Comparison of ENCODE assay signal across 8 cellular contexts in genomic region chr10:79067241-79068202, GRCh38. TPM values are rescaled to one million over a fixed set of nuclear protein-coding genes. Genes with fewer than 3 reads are reported as not detected.
DNase-seq lines count a peak whose midpoint lies in the region; FAIRE-seq and TF ChIP-seq lines count a peak whose summit lies in the region.

No MANE protein-coding gene starts in this region.

- H3K27ac Mint-ChIP-seq in activated naive CD4-positive, alpha-beta T cell treated with anti-CD3 and anti-CD28 coated beads for 36 hours = no peak overlapping the region
- H3K27ac Mint-ChIP-seq in neural crest cell (ENCODE audit: unreplicated experiment) = peak overlapping the region; percentile 69
- peak overlapping the region; percentile 53 for H3K27ac Mint-ChIP-seq in stimulated activated naive CD8-positive, alpha-beta T cell treated with anti-CD3 and anti-CD28 coated beads, Interleukin-15, Interleukin-2, amounts not matched to agents 100 ng/mL and 50 ng/mL, for 24 hours

- H3K36me3 Mint-ChIP-seq in activated naive CD4-positive, alpha-beta T cell treated with anti-CD3 and anti-CD28 coated beads for 36 hours (ENCODE audit: low read depth) = no peaks in the 10 kb centered on the region
- H3K36me3 Mint-ChIP-seq in neural crest cell (ENCODE audit: low read depth) = no peaks in the 10 kb centered on the region
- H3K36me3 Mint-ChIP-seq in stimulated activated naive CD8-positive, alpha-beta T cell treated with anti-CD3 and anti-CD28 coated beads, Interleukin-15, Interleukin-2, amounts not matched to agents 100 ng/mL and 50 ng/mL, for 24 hours (ENCODE audit: low read depth) = no peaks in the 10 kb centered on the region

- intact Hi-C loops in activated naive CD4-positive, alpha-beta T cell treated with anti-CD3 and anti-CD28 coated beads for 36 hours (cut with micrococcal nuclease) = loop anchor here (1.0 to 5.0 kb wide), 12 partner anchors 19 to 1035 kb away; partner anchors contain the start of gene RPS24

- TF ChIP-seq CTCF in neural crest cell (conservative IDR thresholded peaks at IDR 0.05) = no peak

- no peaks in the 10 kb centered on the region for H3K36me3 ChIP-seq in KOPT-K1 (ENCODE audit: insufficient read depth, low read length)

- no peaks in the 10 kb centered on the region for H3K9me3 ChIP-seq in KOPT-K1 (ENCODE audit: insufficient read depth, low read length, poor library complexity, severe bottlenecking)

- peaks cover 36% of the 10 kb centered on the region for H3K4me1 Mint-ChIP-seq in activated naive CD4-positive, alpha-beta T cell treated with anti-CD3 and anti-CD28 coated beads for 36 hours (ENCODE audit: low read depth)
- H3K4me1 Mint-ChIP-seq in neural crest cell = peaks cover 40% of the 10 kb centered on the region
- H3K4me1 Mint-ChIP-seq in stimulated activated naive CD8-positive, alpha-beta T cell treated with anti-CD3 and anti-CD28 coated beads, Interleukin-15, Interleukin-2, amounts not matched to agents 100 ng/mL and 50 ng/mL, for 24 hours (ENCODE audit: low read depth) = peaks cover 47% of the 10 kb centered on the region

- CTCF ChIA-PET in activated naive CD4-positive, alpha-beta T cell treated with anti-CD3 and anti-CD28 coated beads for 36 hours (lab: Charles Lee) = interaction anchor here (0.6 to 1.3 kb wide), 4 partner anchors 8 to 367 kb away, joined by 3 to 4 read pairs (median 3); no protein-coding TSS in a partner anchor

- peak; percentile 55 for DNase-seq in DMS114 treated with DMSO at 0.1 percent for 48 hours (lab: John Stamatoyannopoulos, UW; ENCODE audit: unreplicated experiment)
- peak; percentile 72 for DNase-seq in SK-MEL-5 (ENCODE audit: low read depth, low spot score)
- DNase-seq in activated naive CD4-positive, alpha-beta T cell treated with anti-CD3 and anti-CD28 coated beads for 36 hours = peak; percentile 83
- DNase-seq in frontal cortex (ENCODE audit: low spot score in 2 of 2) = peak; percentile 87
- peak; percentile 94 for DNase-seq in neural crest cell (ENCODE audit: low read depth, low spot score)
- DNase-seq in cortex of kidney (lab: John Stamatoyannopoulos, UW) = no peak

- peaks cover 5% of the 10 kb centered on the region for H3K27me3 Mint-ChIP-seq in activated naive CD4-positive, alpha-beta T cell treated with anti-CD3 and anti-CD28 coated beads for 36 hours (ENCODE audit: low read depth)
- peaks cover 5% of the 10 kb centered on the region for H3K27me3 Mint-ChIP-seq in neural crest cell (ENCODE audit: low read depth)
- peaks cover 3% of the 10 kb centered on the region for H3K27me3 Mint-ChIP-seq in stimulated activated naive CD8-positive, alpha-beta T cell treated with anti-CD3 and anti-CD28 coated beads, Interleukin-15, Interleukin-2, amounts not matched to agents 100 ng/mL and 50 ng/mL, for 24 hours

- H3K9me3 Mint-ChIP-seq in activated naive CD4-positive, alpha-beta T cell treated with anti-CD3 and anti-CD28 coated beads for 36 hours = no peaks in the 10 kb centered on the region
- no peaks in the 10 kb centered on the region for H3K9me3 Mint-ChIP-seq in neural crest cell
- H3K9me3 Mint-ChIP-seq in stimulated activated naive CD8-positive, alpha-beta T cell treated with anti-CD3 and anti-CD28 coated beads, Interleukin-15, Interleukin-2, amounts not matched to agents 100 ng/mL and 50 ng/mL, for 24 hours = no peaks in the 10 kb centered on the region

- in situ Hi-C loops in SK-MEL-5 (cut with HindIII; ENCODE audit: low pct_unique_long_range_greater_than_20kb, low sequenced_read_pairs) = no loop called here

- H3K4me3 Mint-ChIP-seq in activated naive CD4-positive, alpha-beta T cell treated with anti-CD3 and anti-CD28 coated beads for 36 hours = peak overlapping the region; percentile 79
- H3K4me3 Mint-ChIP-seq in neural crest cell = peak overlapping the region; percentile 93
- peak overlapping the region; percentile 81 for H3K4me3 Mint-ChIP-seq in stimulated activated naive CD8-positive, alpha-beta T cell treated with anti-CD3 and anti-CD28 coated beads, Interleukin-15, Interleukin-2, amounts not matched to agents 100 ng/mL and 50 ng/mL, for 24 hours

- FAIRE-seq in frontal cortex (lab: Jason Lieb, UNC) = no peak

- peak overlapping the region; percentile 72 for H3K27ac ChIP-seq in KOPT-K1 (ENCODE audit: low read depth, low read length, poor library complexity, severe bottlenecking)

RNA-seq across cellular contexts. Expression of gene ZMIZ1, which starts 1.2 kb away (rescaled TPM):
- total RNA-seq in SK-MEL-5 (2014; rRNA removed; shearing (Covaris generic)) = 7.8 and 9.6 TPM in 2 replicates
- 46.5 and 63.5 TPM in 2 replicates for polyA plus RNA-seq in SK-MEL-5 (2015; cell fraction: cytosol; rRNA removed)
- polyA plus RNA-seq in SK-MEL-5 (2015; cell fraction: nucleus; rRNA removed) = 33.9 and 37.3 TPM in 2 replicates
- total RNA-seq in activated naive CD4-positive, alpha-beta T cell treated with anti-CD3 and anti-CD28 coated beads for 36 hours = 10 to 100 TPM; 15.6 to 18.3 TPM
- total RNA-seq in frontal cortex (19.6 TPM), neural crest cell (87.1 and 92.0 TPM in 2 replicates)
